In the genomic region with DNA sequence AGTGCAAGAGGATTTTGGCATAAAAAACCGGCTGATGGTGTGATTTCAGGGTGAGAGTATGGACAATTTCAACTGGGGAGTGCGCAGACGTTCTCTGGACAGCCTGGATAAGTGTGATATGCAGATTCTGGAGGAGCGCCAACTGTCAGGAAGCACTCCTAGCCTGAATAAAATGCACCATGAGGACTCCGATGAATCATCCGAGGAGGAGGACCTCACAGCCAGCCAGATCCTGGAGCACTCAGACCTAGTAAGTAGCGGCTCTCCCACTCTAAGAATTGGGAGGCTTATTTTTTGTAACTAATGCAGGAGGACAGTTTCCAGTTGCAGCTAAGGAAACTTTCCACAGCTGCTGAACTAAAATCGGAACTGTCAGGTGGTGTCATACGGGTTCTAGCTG, we compare ENCODE assay signal across 8 cellular contexts. TPM values are rescaled to one million over a fixed set of nuclear protein-coding genes. Genes with fewer than 3 reads are reported as not detected.
A peak's percentile ranks its signal among the peaks of the same experiment; 100 is the strongest.
DNase-seq lines count a peak whose midpoint lies in the region; ATAC-seq and TF ChIP-seq lines count a peak whose summit lies in the region.
"Had no signal": no experiment of that assay in that cellular context is flagged by ENCODE, and none has a peak within 500 bp of the region (broad histone marks: within the 10 kb centered on the region; RNA-seq: fewer than 3 reads in every experiment).

No MANE protein-coding gene starts in this region.

- TF ChIP-seq EP300 in upper lobe of left lung (IDR thresholded peaks at IDR 0.05) = no peak

- ATAC-seq in upper lobe of left lung (ENCODE audit: low FRiP score in 2 of 2) = peak; percentile 87 to 93

- DNase-seq in NCI-H69 (lab: John Stamatoyannopoulos, UW) (peak; percentile 9), dorsolateral prefrontal cortex (peak in 8 of 10 donors; percentile 42 to 84 (median 69)), lower leg skin (ENCODE audit: low spot score in 2 of 2) (peak; percentile 52 to 87), upper lobe of left lung (peak in 1 of 2 donors; percentile 74), GM10248 (ENCODE audit: extremely low spot score) (no peak), NCI-H1417 treated with DMSO at 0.1 percent for 48 hours (lab: John Stamatoyannopoulos, UW) (no peak)
- no peak for DNase-seq in activated CD8-positive, alpha-beta memory T cell treated with anti-CD3 and anti-CD28 coated beads for 24 hours
- DNase-seq: NCI-H2171 treated with DMSO at 0.1 percent for 48 hours had no signal

- no peaks in the 10 kb centered on the region for H3K9me3 ChIP-seq in upper lobe of left lung

- CTCF ChIA-PET in GM10248 (lab: Yijun Ruan, JAX) = interaction anchor here (0.9 to 2.9 kb wide), 3 partner anchors 15 to 34 kb away, joined by 3 to 17 read pairs (median 3); no protein-coding TSS in a partner anchor

- H3K4me3 ChIP-seq in dorsolateral prefrontal cortex (no peak overlapping the region), lower leg skin (ENCODE audit: low read depth, poor library complexity, severe bottlenecking) (no peak overlapping the region), upper lobe of left lung (peak overlapping the region in 1 of 4 donors; percentile 24)

- H3K36me3 ChIP-seq in upper lobe of left lung = peaks cover 7 to 35% (median 9%) of the 10 kb centered on the region in 4 donors

- no peaks in the 10 kb centered on the region for H3K27me3 ChIP-seq in dorsolateral prefrontal cortex
- no peaks in the 10 kb centered on the region for H3K27me3 ChIP-seq in upper lobe of left lung

- WGBS in lower leg skin, 2 donors = 38 to 39% methylated on average over 9 of the region's 9 CpGs
- WGBS in upper lobe of left lung, 2 donors = 37 to 40% methylated on average over 9 of the region's 9 CpGs

- no peak for TF ChIP-seq CTCF in dorsolateral prefrontal cortex (IDR thresholded peaks at IDR 0.05 in 54 of 56, conservative IDR thresholded peaks at IDR 0.05 in 2 of 56; ENCODE audit: low read depth in 1 of 56, partially characterized antibody in 56 of 56)
- TF ChIP-seq CTCF in lower leg skin (IDR thresholded peaks at IDR 0.05) = no peak
- TF ChIP-seq CTCF in upper lobe of left lung (IDR thresholded peaks at IDR 0.05) = no peak
- no peak for TF ChIP-seq CTCF in GM10248 (IDR thresholded peaks at IDR 0.05; ENCODE audit: control extremely low read depth, extremely low read depth, low read depth, missing control alignments)

- no peak for TF ChIP-seq POLR2A in lower leg skin (IDR thresholded peaks at IDR 0.05)
- no peak for TF ChIP-seq POLR2A in upper lobe of left lung (IDR thresholded peaks at IDR 0.05)

- peak overlapping the region in 46 of 59 donors; percentile 3 to 86 (median 66) for H3K27ac ChIP-seq in dorsolateral prefrontal cortex
- peak overlapping the region; percentile 23 to 76 (median 52) for H3K27ac ChIP-seq in upper lobe of left lung

- peaks cover 19 to 36% (median 27%) of the 10 kb centered on the region in 4 donors for H3K4me1 ChIP-seq in upper lobe of left lung

- intact Hi-C loops in dorsolateral prefrontal cortex (cut with DNase I) = no loop called here
- intact Hi-C loops in lower leg skin (cut with DNase I; ENCODE audit: low total_unique reads) = no loop called here

- POLR2A ChIA-PET in GM10248 (lab: Yijun Ruan, JAX) = no interaction called here

RNA-seq across cellular contexts. Expression of a gene that starts 53.6 kb away (rescaled TPM):
- total RNA-seq in dorsolateral prefrontal cortex (under 1 TPM in 2 of 120 experiments, not detected in 118; 0.35 TPM), lower leg skin (not detected), upper lobe of left lung (not detected)

RNA-seq across cellular contexts. Expression of a gene that starts 53.7 kb away (rescaled TPM):
- total RNA-seq in dorsolateral prefrontal cortex = 1 to 10 TPM in 31 of 120 experiments, under 1 TPM in 89; 0.11 to 3.3 (median 0.60) TPM
- total RNA-seq in lower leg skin = 1 to 10 TPM in 1 of 4 donors, under 1 TPM in 3; 0.49 to 2.1 (median 0.90) TPM
- total RNA-seq in upper lobe of left lung = 1 to 10 TPM; 2.6 to 9.4 (median 3.8) TPM

Comparison
In these comparisons a context has a peak if more than half of its experiments do, and no peak if none do; other contexts are left out.
1. DNase-seq: peak in NCI-H69 (single experiment), dorsolateral prefrontal cortex (8 of 10) and lower leg skin (2 of 2); none in activated CD8-positive, alpha-beta memory T cell treated with anti-CD3 and anti-CD28 coated beads for 24 hours (single experiment), GM10248 (single experiment) and NCI-H1417 treated with DMSO at 0.1 percent for 48 hours (single experiment).